Comparison of ENCODE assay signal across 1 cellular context in the genomic region with DNA sequence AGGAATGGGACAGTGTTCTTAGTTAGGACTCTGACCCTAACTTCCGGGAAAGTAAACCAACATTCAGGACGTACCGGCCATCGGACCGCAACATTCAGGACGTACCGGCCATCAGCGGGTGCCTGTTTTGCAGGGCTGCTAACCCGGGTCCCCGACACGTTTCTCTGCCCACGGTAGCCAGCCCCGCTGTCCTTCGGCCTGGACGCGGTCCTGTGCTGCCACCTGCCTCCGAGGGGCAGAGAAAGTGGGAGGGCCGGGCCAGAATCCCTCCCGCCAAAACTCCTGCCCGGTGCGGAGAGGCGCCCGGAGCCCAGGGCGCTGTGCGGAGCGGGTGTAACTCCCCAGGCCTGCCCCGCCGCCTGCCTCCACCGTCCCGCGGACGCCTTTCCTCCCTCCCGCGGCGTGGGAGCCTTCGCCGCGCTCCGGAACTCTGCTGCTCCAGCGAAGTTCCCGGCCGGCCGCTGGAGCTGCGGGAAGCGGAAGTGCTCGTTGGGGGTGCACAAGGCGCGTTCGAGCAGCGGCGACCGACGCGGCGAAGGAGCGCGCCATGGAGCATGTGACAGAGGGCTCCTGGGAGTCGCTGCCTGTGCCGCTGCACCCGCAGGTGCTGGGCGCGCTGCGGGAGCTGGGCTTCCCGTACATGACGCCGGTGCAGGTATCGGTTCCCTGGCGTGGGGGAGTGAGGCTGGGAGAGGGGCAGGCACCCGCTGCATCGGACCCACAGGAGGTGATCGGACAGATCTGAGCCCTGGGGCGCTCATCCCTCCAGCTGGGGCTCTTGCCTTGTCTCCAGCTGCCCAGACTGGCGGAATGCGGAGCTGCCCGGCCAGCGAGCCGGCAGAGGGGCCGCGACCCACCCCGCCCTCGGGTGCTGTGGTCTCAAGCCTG.
TF ChIP-seq lines count a peak whose summit lies in the region.

A gene with protein sequence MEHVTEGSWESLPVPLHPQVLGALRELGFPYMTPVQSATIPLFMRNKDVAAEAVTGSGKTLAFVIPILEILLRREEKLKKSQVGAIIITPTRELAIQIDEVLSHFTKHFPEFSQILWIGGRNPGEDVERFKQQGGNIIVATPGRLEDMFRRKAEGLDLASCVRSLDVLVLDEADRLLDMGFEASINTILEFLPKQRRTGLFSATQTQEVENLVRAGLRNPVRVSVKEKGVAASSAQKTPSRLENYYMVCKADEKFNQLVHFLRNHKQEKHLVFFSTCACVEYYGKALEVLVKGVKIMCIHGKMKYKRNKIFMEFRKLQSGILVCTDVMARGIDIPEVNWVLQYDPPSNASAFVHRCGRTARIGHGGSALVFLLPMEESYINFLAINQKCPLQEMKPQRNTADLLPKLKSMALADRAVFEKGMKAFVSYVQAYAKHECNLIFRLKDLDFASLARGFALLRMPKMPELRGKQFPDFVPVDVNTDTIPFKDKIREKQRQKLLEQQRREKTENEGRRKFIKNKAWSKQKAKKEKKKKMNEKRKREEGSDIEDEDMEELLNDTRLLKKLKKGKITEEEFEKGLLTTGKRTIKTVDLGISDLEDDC (plus strand): TSS at position 498 of the 888 bp plus-strand sequence. CDS start 50 bp downstream, at position 548.

TF ChIP-seq in H1, 55 proteins besides CTCF, POLR2A, EP300 and RAD21 (continued from another document):
- no peak; the same call in 1 of the 2 replicates for TF ChIP-seq TEAD4 (IDR thresholded peaks at IDR 0.05; ENCODE audit: low read depth, low read length)
- TF ChIP-seq TAF7 (optimal IDR thresholded peaks at IDR 0.05; ENCODE audit: borderline replicate concordance, low read depth, low read length), result peak; percentile 86
- peak; percentile 98 for TF ChIP-seq KDM5A (IDR thresholded peaks at IDR 0.05; ENCODE audit: low read length)
- peak; percentile 100 for TF ChIP-seq GABPA (IDR thresholded peaks at IDR 0.05; ENCODE audit: borderline replicate concordance, insufficient read depth, low read length)
- no peak for TF ChIP-seq JUN (IDR thresholded peaks at IDR 0.05; ENCODE audit: low read depth, low read length)
- no peak for TF ChIP-seq FOSL1 (IDR thresholded peaks at IDR 0.05; ENCODE audit: insufficient read depth, low read depth, low read length)
- no peak for TF ChIP-seq CTBP2 (IDR thresholded peaks at IDR 0.05; ENCODE audit: borderline replicate concordance, insufficient read depth, insufficient read length, low read length)
- TF ChIP-seq PHF8 (conservative IDR thresholded peaks at IDR 0.05; ENCODE audit: low read depth, low read length), result peak; percentile 95
